Comparison of ENCODE assay signal across 8 cellular contexts in genomic region chr13:21326155-21327030, GRCh38.
DNase-seq lines count a peak whose midpoint lies in the region; ATAC-seq and TF ChIP-seq lines count a peak whose summit lies in the region.

No MANE protein-coding gene starts in this region.

- POLR2A ChIA-PET in IMR-90 (lab: Charles Lee; ENCODE audit: unreplicated experiment) = interaction anchor here (0.9 kb wide), 1 partner anchor 132 kb away, joined by 3 read pairs; the partner anchor contains the start of gene ZDHHC20

- peak overlapping the region; percentile 0 for H4K5ac ChIP-seq in IMR-90 (ENCODE audit: low read depth, low read length)

- H2AK9ac ChIP-seq in IMR-90 (replicated peaks; ENCODE audit: low read depth, low read length, poor library complexity) = peak overlapping the region; percentile 78

- no peaks in the 10 kb centered on the region for H4K20me1 ChIP-seq in IMR-90 (ENCODE audit: insufficient read depth, low read length)

- peak overlapping the region; percentile 81 for H3K4ac ChIP-seq in IMR-90 (ENCODE audit: low read depth, low read length)

- BruUV-seq in IMR-90 (replicated peaks; lab: Mats Ljungman, UMichigan) = no TSS peak

- H2AK5ac ChIP-seq in IMR-90 (ENCODE audit: low read depth, low read length) = no peak overlapping the region

- WGBS in IMR-90 (ENCODE audit: extremely low coverage in 2 of 2, insufficient read length in 1 of 2), 2 experiments = 6% methylated on average over 19 of the region's 52 CpGs; no CpG with 5 or more reads in 1 of the 2 experiments

- H3K9ac ChIP-seq in IMR-90 (ENCODE audit: low read depth, low read length) = no peak overlapping the region
- peak overlapping the region in 1 of 2 donors; percentile 60 for H3K9ac ChIP-seq in colonic mucosa (ENCODE audit: low read depth in 2 of 2, low read length in 2 of 2)
- peak overlapping the region; percentile 51 to 55 for H3K9ac ChIP-seq in stomach smooth muscle (ENCODE audit: low read length in 2 of 2)

- peak; percentile 90 for ATAC-seq in IMR-90 (ENCODE audit: low read depth)
- ATAC-seq in left colon = peak; percentile 89

- H2BK15ac ChIP-seq in IMR-90 (ENCODE audit: low read depth, low read length) = no peak overlapping the region

- H3K23ac ChIP-seq in IMR-90 (ENCODE audit: low read depth, low read length) = peak overlapping the region; percentile 64

- H3K9me3 ChIP-seq in IMR-90 (ENCODE audit: control insufficient read depth, insufficient read depth, low read length) = no peaks in the 10 kb centered on the region
- H3K9me3 ChIP-seq in colonic mucosa = no peaks in the 10 kb centered on the region
- H3K9me3 ChIP-seq in stomach smooth muscle (ENCODE audit: control insufficient read depth in 2 of 2, low read length in 2 of 2) = no peaks in the 10 kb centered on the region

- intact Hi-C loops in IMR-90 (cut with micrococcal nuclease) = no loop called here
- intact Hi-C loops in colonic mucosa (cut with DNase I) = no loop called here
- intact Hi-C loops in left colon (cut with DNase I, micrococcal nuclease) = no loop called here

- in situ Hi-C loops in IMR-90 (cut with MboI; ENCODE audit: low sequenced_read_pairs) = no loop called here

- no peaks in the 10 kb centered on the region for H3K79me1 ChIP-seq in IMR-90 (ENCODE audit: low read depth in 1 of 2, low read length in 2 of 2)

- H2AFZ ChIP-seq in IMR-90 (replicated peaks; ENCODE audit: low read length, poor library complexity) = peak overlapping the region; percentile 99

- H3K27ac ChIP-seq in IMR-90 (ENCODE audit: insufficient read depth, low read length) = no peak overlapping the region
- H3K27ac ChIP-seq in colonic mucosa = no peak overlapping the region
- H3K27ac ChIP-seq in stomach smooth muscle (ENCODE audit: low read length) = no peak overlapping the region

- H3K36me3 ChIP-seq in IMR-90 (ENCODE audit: control insufficient read depth, insufficient read depth, low read length) (no peaks in the 10 kb centered on the region), colonic mucosa (no peaks in the 10 kb centered on the region), stomach smooth muscle (ENCODE audit: control insufficient read depth in 2 of 2, insufficient read depth in 2 of 2, low read length in 2 of 2) (no peaks in the 10 kb centered on the region)

- H3K4me3 ChIP-seq in IMR-90 (ENCODE audit: insufficient read depth, low read depth, low read length) (peak overlapping the region; percentile 39), colonic mucosa (peak overlapping the region; percentile 51), stomach smooth muscle (ENCODE audit: low read length in 2 of 2) (peak overlapping the region; percentile 56 to 76)

- H3K27me3 ChIP-seq in IMR-90 (ENCODE audit: control insufficient read depth, insufficient read depth, low read length) (peaks cover 4% of the 10 kb centered on the region), colonic mucosa (no peaks in the 10 kb centered on the region), stomach smooth muscle (ENCODE audit: control insufficient read depth in 1 of 2, insufficient read depth in 2 of 2, low read length in 2 of 2) (no peaks in the 10 kb centered on the region)

- H2BK5ac ChIP-seq in IMR-90 (ENCODE audit: low read depth, low read length, poor library complexity, severe bottlenecking) = no peak overlapping the region

- TF ChIP-seq CTCF in AG09319 (IDR thresholded peaks at IDR 0.05; ENCODE audit: low read depth, low read length) (no peak), IMR-90 (conservative IDR thresholded peaks at IDR 0.05; ENCODE audit: low read depth, low read length) (no peak), colonic mucosa (IDR thresholded peaks at IDR 0.05) (no peak)

- CTCF ChIA-PET in IMR-90 (lab: Yijun Ruan, JAX) = no interaction called here

- DNase-seq in AG09319 (ENCODE audit: extremely low read depth, low read depth) = peak; percentile 44
- DNase-seq in IMR-90 = peak; percentile 46
- DNase-seq in colonic mucosa = peak; percentile 41
- DNase-seq in left colon = peak; percentile 35 to 43
- no peak for DNase-seq in NOMO-1 treated with DMSO at 0.1 percent for 48 hours (lab: John Stamatoyannopoulos, UW; ENCODE audit: unreplicated experiment)
- DNase-seq in NCI-H2107 (lab: John Stamatoyannopoulos, UW) = no peak
- DNase-seq in DMS114 treated with DMSO at 0.1 percent for 48 hours (lab: John Stamatoyannopoulos, UW; ENCODE audit: unreplicated experiment) = no peak

- H3K14ac ChIP-seq in IMR-90 (replicated peaks; ENCODE audit: low read depth, low read length) = peak overlapping the region; percentile 56; the same call in 1 of the 2 replicates

- no peak overlapping the region for H3K56ac ChIP-seq in IMR-90 (ENCODE audit: extremely low read depth, insufficient read depth, low read length)

- H3K9me1 ChIP-seq in IMR-90 (ENCODE audit: insufficient read depth, low read length) = no peaks in the 10 kb centered on the region

- peaks cover 3% of the 10 kb centered on the region for H3K4me1 ChIP-seq in IMR-90 (ENCODE audit: control insufficient read depth, insufficient read depth, low read length)
- H3K4me1 ChIP-seq in colonic mucosa = no peaks in the 10 kb centered on the region
- peaks cover 3% of the 10 kb centered on the region for H3K4me1 ChIP-seq in stomach smooth muscle (ENCODE audit: control insufficient read depth, insufficient read depth, low read length)

- H4K91ac ChIP-seq in IMR-90 (ENCODE audit: insufficient read depth, low read depth, low read length) = peak overlapping the region; percentile 61; the same call in 1 of the 2 replicates

- H3K18ac ChIP-seq in IMR-90 (ENCODE audit: low read depth, low read length) = no peak overlapping the region; the same call in 1 of the 2 replicates

- no peak overlapping the region for H2BK20ac ChIP-seq in IMR-90 (ENCODE audit: low read depth, low read length)

- TF ChIP-seq RAD21 in IMR-90 (IDR thresholded peaks at IDR 0.05; ENCODE audit: low read length) = no peak

- H3K4me2 ChIP-seq in IMR-90 (ENCODE audit: low read depth, low read length) = peak overlapping the region; percentile 82

- no peak for TF ChIP-seq POLR2A in IMR-90 (IDR thresholded peaks at IDR 0.05; ENCODE audit: low read depth, low read length)

- peak overlapping the region; percentile 67 to 86; a peak in 3 of 4 replicates for H4K8ac ChIP-seq in IMR-90 (ENCODE audit: low read depth in 2 of 2, low read length in 2 of 2)

- no peak overlapping the region; the same call in 1 of the 2 replicates for H2BK120ac ChIP-seq in IMR-90 (ENCODE audit: low read depth, low read length)

- dilution Hi-C loops in IMR-90 (cut with HindIII; ENCODE audit: low sequenced_read_pairs, unreplicated experiment) = no loop called here

TF ChIP-seq in IMR-90, 13 proteins besides CTCF, POLR2A, EP300 and RAD21:
- TF ChIP-seq BHLHE40 (IDR thresholded peaks at IDR 0.05; ENCODE audit: low read depth, low read length) = peak; percentile 36; the same call in 1 of the 2 replicates
- TF ChIP-seq NFE2L2 (IDR thresholded peaks at IDR 0.05; ENCODE audit: low read depth, low read length) = no peak
- TF ChIP-seq USF2 (IDR thresholded peaks at IDR 0.05; ENCODE audit: low read depth, low read length) = peak; percentile 79

Comparison
In these comparisons a context has a peak if more than half of its experiments do, and no peak if none do; other contexts are left out.
1. DNase-seq: peak in AG09319 (single experiment), IMR-90 (single experiment), colonic mucosa (single experiment) and left colon (2 of 2); none in NOMO-1 treated with DMSO at 0.1 percent for 48 hours (single experiment), NCI-H2107 (single experiment) and DMS114 treated with DMSO at 0.1 percent for 48 hours (single experiment).
2. Peak in every context shown above with its lines, with median percentiles within 50 percentile points of each other: H3K4me3 ChIP-seq.